Comparison of ENCODE assay signal across 13 cellular contexts in the genomic region with DNA sequence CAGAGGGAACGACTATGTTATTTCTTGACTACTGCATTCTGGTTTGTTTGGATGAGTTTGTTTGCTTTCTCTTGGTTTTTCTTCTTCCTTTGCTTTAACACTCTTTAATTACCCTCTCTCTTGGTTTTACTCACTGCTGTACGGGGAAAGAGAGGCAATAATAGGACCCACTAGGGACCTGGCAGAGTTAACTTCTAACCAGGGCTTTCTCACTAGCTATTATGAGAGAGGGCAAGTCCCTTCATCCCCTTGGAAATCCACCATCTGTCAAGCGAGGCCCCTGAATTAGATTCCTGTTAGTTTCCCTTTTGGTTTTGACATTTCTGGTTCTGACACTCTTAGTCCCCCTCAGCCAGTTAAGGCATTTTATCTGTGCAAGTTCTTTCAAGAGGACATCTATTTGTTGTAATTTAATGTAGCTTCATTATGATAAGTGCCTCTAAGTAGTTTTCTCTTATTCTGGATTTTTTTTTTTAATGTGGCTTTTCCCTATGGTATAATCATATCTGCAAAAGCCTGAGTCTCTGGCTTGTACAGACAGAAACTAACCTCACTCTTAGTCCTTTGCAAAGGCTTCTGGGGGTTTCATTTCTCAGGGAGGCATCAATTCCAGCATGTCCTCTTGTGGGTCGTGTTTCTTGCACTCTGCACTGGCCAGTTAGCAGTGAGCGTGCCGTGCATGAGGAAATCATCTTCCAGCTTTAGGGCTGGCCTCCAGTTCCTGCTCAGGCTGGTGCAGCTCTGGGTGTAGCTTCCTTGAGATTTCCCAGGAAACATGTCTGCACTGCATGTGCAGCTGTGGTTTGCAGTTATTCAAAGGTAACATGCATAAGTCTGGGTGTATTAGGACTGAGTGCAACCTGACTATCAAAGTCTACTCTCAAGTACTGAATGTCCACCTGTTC.
DNase-seq lines count a peak whose midpoint lies in the region; ATAC-seq, FAIRE-seq and TF ChIP-seq lines count a peak whose summit lies in the region.
"Had no signal": no experiment of that assay in that cellular context is flagged by ENCODE, and none has a peak within 500 bp of the region (broad histone marks: within the 10 kb centered on the region; RNA-seq: fewer than 3 reads in every experiment).

No MANE protein-coding gene starts in this region.

- no peak for FAIRE-seq in GM12892 (lab: Jason Lieb, UNC)
- FAIRE-seq: G401.6 had no signal

- no peak for TF ChIP-seq POLR2A in GM12892 (IDR thresholded peaks at IDR 0.05; ENCODE audit: low read depth, low read length)

- ATAC-seq in GM18870 (IDR thresholded peaks at IDR 0.05; ENCODE audit: unreplicated experiment) (peak; percentile 71), GM21529 (IDR thresholded peaks at IDR 0.05; ENCODE audit: unreplicated experiment) (peak; percentile 77), HG03108 (IDR thresholded peaks at IDR 0.05; ENCODE audit: unreplicated experiment) (peak; percentile 68)

- DNase-seq in islet precursor cell (peak; percentile 15), NCI-H82 treated with DMSO at 0.1 percent for 48 hours (lab: John Stamatoyannopoulos, UW; ENCODE audit: unreplicated experiment) (no peak), GM12892 (ENCODE audit: insufficient read length) (no peak), COLO829 (ENCODE audit: low spot score) (no peak)
- DNase-seq in activated CD4-positive, CD25-positive, alpha-beta regulatory T cell treated with anti-CD3 and anti-CD28 coated beads, Interleukin-2, amount 50 U/mL, for 72 hours, result no peak
- DNase-seq: activated B cell treated with CpG ODN at 0.5 μM for 24 hours, mammary epithelial cell, NCI-H524 treated with DMSO at 0.1 percent for 48 hours, SHP77 treated with DMSO at 0.1 percent for 48 hours had no signal
